In the genomic region with DNA sequence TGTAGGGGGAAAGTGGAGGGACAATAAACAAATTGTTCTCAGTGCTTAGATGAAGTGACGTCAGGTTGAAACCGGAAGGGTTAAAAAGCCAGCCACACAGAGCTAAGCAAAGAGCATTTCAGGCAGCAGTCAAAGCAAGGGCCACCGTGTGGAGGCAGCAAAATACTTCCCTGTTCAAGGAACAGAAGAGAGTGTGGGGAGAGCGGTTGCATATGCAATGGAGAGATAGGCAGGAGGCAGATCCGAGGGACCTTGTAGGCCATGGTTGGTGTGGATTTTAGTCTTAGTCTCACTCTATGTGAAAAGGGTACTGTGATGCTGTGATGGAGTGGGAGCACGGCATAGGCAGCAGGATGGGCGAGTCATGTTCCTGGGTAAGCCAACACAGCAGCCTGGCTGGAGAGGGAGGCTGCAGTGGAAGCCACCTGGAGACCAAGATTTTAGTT, we compare ENCODE assay signal across 10 cellular contexts. TPM values are rescaled to one million over a fixed set of nuclear protein-coding genes. Genes with fewer than 3 reads are reported as not detected.
DNase-seq lines count a peak whose midpoint lies in the region; ATAC-seq and TF ChIP-seq lines count a peak whose summit lies in the region.
"Had no signal": no experiment of that assay in that cellular context is flagged by ENCODE, and none has a peak within 500 bp of the region (broad histone marks: within the 10 kb centered on the region; RNA-seq: fewer than 3 reads in every experiment).

No MANE protein-coding gene starts in this region.

- H3K14ac ChIP-seq in IMR-90 (replicated peaks; ENCODE audit: low read depth, low read length) = no peak overlapping the region

- dilution Hi-C loops in IMR-90 (cut with HindIII; ENCODE audit: low sequenced_read_pairs, unreplicated experiment) = no loop called here

- H3K18ac ChIP-seq in IMR-90 (ENCODE audit: low read depth, low read length) = no peak overlapping the region

- H3K4me1 ChIP-seq in IMR-90 (ENCODE audit: control insufficient read depth, insufficient read depth, low read length) = peaks cover 2% of the 10 kb centered on the region

- H3K27ac ChIP-seq in IMR-90 (ENCODE audit: insufficient read depth, low read length) = no peak overlapping the region
- H3K27ac ChIP-seq: SJSA1 had no signal

- no peaks in the 10 kb centered on the region for H3K9me3 Mint-ChIP-seq in activated T-helper 1 cell treated with anti-CD3 and anti-CD28 coated beads, Interleukin-12 subunit alpha, Interleukin-12 subunit beta, Interleukin-2, Interleukin-4 antibody, amounts not matched to agents 30 ng/mL and 10 ng/mL and 1 ng/mL, durations not matched to agents 14 hours and 24 hours and 36 hours
- H3K9me3 Mint-ChIP-seq: brain had no signal

- H3K4ac ChIP-seq in IMR-90 (ENCODE audit: low read depth, low read length) = no peak overlapping the region

- no peaks in the 10 kb centered on the region for H3K36me3 Mint-ChIP-seq in activated T-helper 1 cell treated with anti-CD3 and anti-CD28 coated beads, Interleukin-12 subunit alpha, Interleukin-12 subunit beta, Interleukin-2, Interleukin-4 antibody, amounts not matched to agents 30 ng/mL and 10 ng/mL and 1 ng/mL, durations not matched to agents 14 hours and 24 hours and 36 hours (ENCODE audit: low read depth)
- peaks cover 3% of the 10 kb centered on the region for H3K36me3 Mint-ChIP-seq in T-helper 17 cell (ENCODE audit: low read depth)
- H3K36me3 Mint-ChIP-seq: brain had no signal

- CTCF ChIA-PET in IMR-90 (lab: Yijun Ruan, JAX) = interaction anchor here (1.0 kb wide), 1 partner anchor 30 kb away, joined by 3 read pairs; no protein-coding TSS in a partner anchor

- H4K8ac ChIP-seq in IMR-90 (ENCODE audit: low read depth in 2 of 2, low read length in 2 of 2) = peak overlapping the region; percentile 30 to 50; a peak in 3 of 4 replicates

- ATAC-seq in IMR-90 (ENCODE audit: low read depth) (no peak), T-helper 17 cell (no peak)

- no peak overlapping the region for H2BK5ac ChIP-seq in IMR-90 (ENCODE audit: low read depth, low read length, poor library complexity, severe bottlenecking)

- H3K9ac ChIP-seq in IMR-90 (ENCODE audit: low read depth, low read length) = no peak overlapping the region

- no peaks in the 10 kb centered on the region for H3K9me1 ChIP-seq in IMR-90 (ENCODE audit: insufficient read depth, low read length)

- peaks cover 2% of the 10 kb centered on the region for H3K27me3 Mint-ChIP-seq in activated T-helper 1 cell treated with anti-CD3 and anti-CD28 coated beads, Interleukin-12 subunit alpha, Interleukin-12 subunit beta, Interleukin-2, Interleukin-4 antibody, amounts not matched to agents 30 ng/mL and 10 ng/mL and 1 ng/mL, durations not matched to agents 14 hours and 24 hours and 36 hours (ENCODE audit: insufficient read depth)
- H3K27me3 Mint-ChIP-seq in T-helper 17 cell = no peaks in the 10 kb centered on the region

- no peaks in the 10 kb centered on the region for H3K27me3 ChIP-seq in IMR-90 (ENCODE audit: control insufficient read depth, insufficient read depth, low read length)
- H3K27me3 ChIP-seq: SJSA1 had no signal

- DNase-seq in GF-D8 (lab: John Stamatoyannopoulos, UW) = peak; percentile 37
- peak; percentile 31 for DNase-seq in IMR-90
- DNase-seq in activated T-helper 1 cell treated with anti-CD3 and anti-CD28 coated beads, Interleukin-12 subunit alpha, Interleukin-12 subunit beta, Interleukin-2, Interleukin-4 antibody, amounts not matched to agents 30 ng/mL and 10 ng/mL and 1 ng/mL, durations not matched to agents 14 hours and 24 hours and 36 hours (ENCODE audit: low spot score) = peak; percentile 27
- peak; percentile 79 for DNase-seq in medulla oblongata (ENCODE audit: extremely low spot score)
- no peak for DNase-seq in activated effector memory CD4-positive, alpha-beta T cell treated with Interleukin-2 at 50 U/mL for 16 hours
- no peak for DNase-seq in T-helper 17 cell
- DNase-seq in activated CD4-positive, CD25-positive, alpha-beta regulatory T cell treated with anti-CD3 and anti-CD28 coated beads, Interleukin-2, amount 50 U/mL, for 72 hours = no peak
- no peak for DNase-seq in DMS79 (lab: John Stamatoyannopoulos, UW)

- in situ Hi-C loops in IMR-90 (cut with MboI; ENCODE audit: low sequenced_read_pairs) = no loop called here

- no peak overlapping the region for H4K91ac ChIP-seq in IMR-90 (ENCODE audit: insufficient read depth, low read depth, low read length)

- H3K4me1 Mint-ChIP-seq in activated T-helper 1 cell treated with anti-CD3 and anti-CD28 coated beads, Interleukin-12 subunit alpha, Interleukin-12 subunit beta, Interleukin-2, Interleukin-4 antibody, amounts not matched to agents 30 ng/mL and 10 ng/mL and 1 ng/mL, durations not matched to agents 14 hours and 24 hours and 36 hours (ENCODE audit: low read depth) = peaks cover 9% of the 10 kb centered on the region
- peaks cover 10% of the 10 kb centered on the region for H3K4me1 Mint-ChIP-seq in T-helper 17 cell

- TF ChIP-seq CTCF in IMR-90 (conservative IDR thresholded peaks at IDR 0.05; ENCODE audit: low read depth, low read length) = no peak

- POLR2A ChIA-PET in IMR-90 (lab: Charles Lee; ENCODE audit: unreplicated experiment) = no interaction called here

- H3K56ac ChIP-seq in IMR-90 (ENCODE audit: extremely low read depth, insufficient read depth, low read length) = no peak overlapping the region

- H3K9me3 ChIP-seq in IMR-90 (ENCODE audit: control insufficient read depth, insufficient read depth, low read length) (no peaks in the 10 kb centered on the region), T-helper 17 cell (ENCODE audit: control insufficient read depth, low read length, poor library complexity, severe bottlenecking) (no peaks in the 10 kb centered on the region)
- H3K9me3 ChIP-seq: SJSA1 had no signal

- WGBS in IMR-90 (ENCODE audit: extremely low coverage in 2 of 2, insufficient read length in 1 of 2), 2 experiments = 38% methylated on average over 6 of the region's 7 CpGs; no CpG with 5 or more reads in 1 of the 2 experiments

- peak overlapping the region; percentile 1 for H2AK9ac ChIP-seq in IMR-90 (replicated peaks; ENCODE audit: low read depth, low read length, poor library complexity)

- no peak overlapping the region for H3K27ac Mint-ChIP-seq in activated T-helper 1 cell treated with anti-CD3 and anti-CD28 coated beads, Interleukin-12 subunit alpha, Interleukin-12 subunit beta, Interleukin-2, Interleukin-4 antibody, amounts not matched to agents 30 ng/mL and 10 ng/mL and 1 ng/mL, durations not matched to agents 14 hours and 24 hours and 36 hours
- no peak overlapping the region for H3K27ac Mint-ChIP-seq in T-helper 17 cell
- H3K27ac Mint-ChIP-seq: brain had no signal

- H2BK20ac ChIP-seq in IMR-90 (ENCODE audit: low read depth, low read length) = no peak overlapping the region

- no TSS peak for BruUV-seq in IMR-90 (replicated peaks; lab: Mats Ljungman, UMichigan)

- peak overlapping the region; percentile 7; the same call in 1 of the 2 replicates for H3K23ac ChIP-seq in IMR-90 (ENCODE audit: low read depth, low read length)

- H4K5ac ChIP-seq in IMR-90 (ENCODE audit: low read depth, low read length) = no peak overlapping the region

- no peaks in the 10 kb centered on the region for H3K36me3 ChIP-seq in IMR-90 (ENCODE audit: control insufficient read depth, insufficient read depth, low read length)
- H3K36me3 ChIP-seq: SJSA1 had no signal

- H3K4me2 ChIP-seq in IMR-90 (ENCODE audit: low read depth, low read length) = no peak overlapping the region

- no peak for TF ChIP-seq RAD21 in IMR-90 (IDR thresholded peaks at IDR 0.05; ENCODE audit: low read length)

- H2AK5ac ChIP-seq in IMR-90 (ENCODE audit: low read depth, low read length) = no peak overlapping the region

- H2BK120ac ChIP-seq in IMR-90 (ENCODE audit: low read depth, low read length) = no peak overlapping the region

- no peak for TF ChIP-seq POLR2A in IMR-90 (IDR thresholded peaks at IDR 0.05; ENCODE audit: low read depth, low read length)

- H4K20me1 ChIP-seq in IMR-90 (ENCODE audit: insufficient read depth, low read length) = no peaks in the 10 kb centered on the region

- peaks cover 4 to 8% of the 10 kb centered on the region in 2 experiments; a peak in 2 of 4 replicates for H3K79me1 ChIP-seq in IMR-90 (ENCODE audit: low read depth in 1 of 2, low read length in 2 of 2)

- H2BK15ac ChIP-seq in IMR-90 (ENCODE audit: low read depth, low read length) = 0 out of 3 replicates have a peak overlapping the region, but pooled peaks have one; percentile 20

- intact Hi-C loops in IMR-90 (cut with micrococcal nuclease) = no loop called here
- intact Hi-C loops in activated T-helper 1 cell treated with anti-CD3 and anti-CD28 coated beads, Interleukin-12 subunit alpha, Interleukin-12 subunit beta, Interleukin-2, Interleukin-4 antibody, amounts not matched to agents 30 ng/mL and 10 ng/mL and 1 ng/mL, durations not matched to agents 14 hours and 24 hours and 36 hours (cut with micrococcal nuclease) = no loop called here

- H3K4me3 Mint-ChIP-seq in activated T-helper 1 cell treated with anti-CD3 and anti-CD28 coated beads, Interleukin-12 subunit alpha, Interleukin-12 subunit beta, Interleukin-2, Interleukin-4 antibody, amounts not matched to agents 30 ng/mL and 10 ng/mL and 1 ng/mL, durations not matched to agents 14 hours and 24 hours and 36 hours = no peak overlapping the region
- no peak overlapping the region for H3K4me3 Mint-ChIP-seq in T-helper 17 cell
- H3K4me3 Mint-ChIP-seq: brain had no signal

- peak overlapping the region; percentile 83 for H2AFZ ChIP-seq in IMR-90 (replicated peaks; ENCODE audit: low read length, poor library complexity)

- no peak overlapping the region for H3K4me3 ChIP-seq in IMR-90 (ENCODE audit: insufficient read depth, low read depth, low read length)
- H3K4me3 ChIP-seq: SJSA1 had no signal

TF ChIP-seq in IMR-90, 13 proteins besides CTCF, POLR2A, EP300 and RAD21 (continues in another document):
- no peak for TF ChIP-seq CEBPB (IDR thresholded peaks at IDR 0.05; ENCODE audit: low read depth, low read length)
- no peak for TF ChIP-seq SMC3 (IDR thresholded peaks at IDR 0.05; ENCODE audit: low read depth, low read length)

RNA-seq across cellular contexts. Expression of a gene that starts 3.8 kb away (rescaled TPM):
- 28.6 and 32.3 TPM in 2 replicates for total RNA-seq in IMR-90 (2012; rRNA removed)
- 14.3 and 17.8 TPM in 2 replicates for polyA plus RNA-seq in IMR-90 (2012; rRNA removed)
- polyA plus RNA-seq in IMR-90 (2012; cell fraction: cytosol; rRNA removed) = 7.2 and 13.7 TPM in 2 replicates
- polyA plus RNA-seq in IMR-90 (2012; cell fraction: nucleus; rRNA removed; ENCODE audit: low replicate concordance) = 1.8 and 8.6 TPM in 2 replicates
- total RNA-seq in activated T-helper 1 cell treated with anti-CD3 and anti-CD28 coated beads, Interleukin-12 subunit alpha, Interleukin-12 subunit beta, Interleukin-2, Interleukin-4 antibody, amounts not matched to agents 30 ng/mL and 10 ng/mL and 1 ng/mL, durations not matched to agents 14 hours and 24 hours and 36 hours = 19.4 and 20.0 TPM in 2 replicates
- total RNA-seq in T-helper 17 cell = 10 to 100 TPM; 47.0 to 53.7 TPM

RNA-seq across cellular contexts. Expression of a gene that starts 45.2 kb away (rescaled TPM):
- total RNA-seq in IMR-90 (2012; rRNA removed) = 21.5 and 54.2 TPM in 2 replicates
- 6.0 and 8.1 TPM in 2 replicates for polyA plus RNA-seq in IMR-90 (2012; rRNA removed)
- polyA plus RNA-seq in IMR-90 (2012; cell fraction: cytosol; rRNA removed) = 0.52 and 0.96 TPM in 2 replicates
- 0.30 and 3.6 TPM in 2 replicates for polyA plus RNA-seq in IMR-90 (2012; cell fraction: nucleus; rRNA removed; ENCODE audit: low replicate concordance)
- 25.0 and 27.1 TPM in 2 replicates for total RNA-seq in activated T-helper 1 cell treated with anti-CD3 and anti-CD28 coated beads, Interleukin-12 subunit alpha, Interleukin-12 subunit beta, Interleukin-2, Interleukin-4 antibody, amounts not matched to agents 30 ng/mL and 10 ng/mL and 1 ng/mL, durations not matched to agents 14 hours and 24 hours and 36 hours
- total RNA-seq in T-helper 17 cell = 10 to 100 TPM; 24.1 to 25.4 TPM

Comparison
In these comparisons a context has a peak if more than half of its experiments do, and no peak if none do; other contexts are left out.
1. DNase-seq: peak in GF-D8 (single experiment), IMR-90 (single experiment), activated T-helper 1 cell treated with anti-CD3 and anti-CD28 coated beads, Interleukin-12 subunit alpha, Interleukin-12 subunit beta, Interleukin-2, Interleukin-4 antibody, amounts not matched to agents 30 ng/mL and 10 ng/mL and 1 ng/mL, durations not matched to agents 14 hours and 24 hours and 36 hours (single experiment) and medulla oblongata (single experiment); none in activated effector memory CD4-positive, alpha-beta T cell treated with Interleukin-2 at 50 U/mL for 16 hours (single experiment), T-helper 17 cell (0 of 3), activated CD4-positive, CD25-positive, alpha-beta regulatory T cell treated with anti-CD3 and anti-CD28 coated beads, Interleukin-2, amount 50 U/mL, for 72 hours (single experiment) and DMS79 (single experiment).